20 cellular contexts compared by ENCODE assay signal in genomic region chr1:229344937-229345684, GRCh38.
DNase-seq lines count a peak whose midpoint lies in the region; ATAC-seq, FAIRE-seq and TF ChIP-seq lines count a peak whose summit lies in the region.
"Had no signal": no experiment of that assay in that cellular context is flagged by ENCODE, and none has a peak within 500 bp of the region (broad histone marks: within the 10 kb centered on the region; RNA-seq: fewer than 3 reads in every experiment).

No MANE protein-coding gene starts in this region.

- H3K4me3 ChIP-seq in AG10803 (ENCODE audit: low read length) = no peak overlapping the region
- H3K4me3 ChIP-seq in adipocyte (ENCODE audit: low read length) = no peak overlapping the region
- H3K4me3 ChIP-seq: colonic mucosa, suprapubic skin had no signal

- no peak for TF ChIP-seq CTCF in AG10803 (conservative IDR thresholded peaks at IDR 0.05; ENCODE audit: low read length)

- ATAC-seq in stimulated activated naive CD8-positive, alpha-beta T cell treated with anti-CD3 and anti-CD28 coated beads, Interleukin-15, Interleukin-2, amounts not matched to agents 100 U/mL and 50 U/mL, for 24 hours = no peak
- no peak for ATAC-seq in HG03571 (IDR thresholded peaks at IDR 0.05; ENCODE audit: unreplicated experiment)
- ATAC-seq: foreskin keratinocyte, Right ventricle myocardium inferior had no signal

- FAIRE-seq in GM19239 (lab: Jason Lieb, UNC) = no peak
- FAIRE-seq: endothelial cell of umbilical vein had no signal

- H3K9me3 ChIP-seq in adipocyte (ENCODE audit: control insufficient read depth, low read length) = no peaks in the 10 kb centered on the region
- H3K9me3 ChIP-seq: colonic mucosa, neutrophil, suprapubic skin had no signal

- no peak overlapping the region for H3K9ac ChIP-seq in adipocyte (ENCODE audit: low read length)

- DNase-seq in AG10803 (ENCODE audit: low read depth) = peak; percentile 47
- peak; percentile 55 for DNase-seq in EL
- peak; percentile 9 for DNase-seq in adipocyte (ENCODE audit: low read depth)
- peak; percentile 25 for DNase-seq in kidney tubule cell (ENCODE audit: low spot score)
- DNase-seq in stimulated activated naive CD8-positive, alpha-beta T cell treated with anti-CD3 and anti-CD28 coated beads, Interleukin-15, Interleukin-2, amounts not matched to agents 100 U/mL and 50 U/mL, for 24 hours = no peak
- DNase-seq in GM19239 (ENCODE audit: insufficient read length, low spot score) = no peak
- no peak for DNase-seq in DMS153 (lab: John Stamatoyannopoulos, UW)
- DNase-seq: ACHN; activated CD4-positive, alpha-beta T cell treated with anti-CD3 and anti-CD28 coated beads, Interleukin-2, amount 50 U/mL, for 4 hours; brain microvascular endothelial cell; colonic mucosa; DND-41; NCI-H524 treated with DMSO at 0.1 percent for 48 hours; stimulated activated CD4-positive, alpha-beta T cell treated with anti-CD3 and anti-CD28 coated beads, Interleukin-12 subunit alpha, Interleukin-12 subunit beta, amount 100 ng/mL, for 4 hours had no signal

- peaks cover 27% of the 10 kb centered on the region for H3K27me3 ChIP-seq in adipocyte (replicated peaks; ENCODE audit: control insufficient read depth, insufficient read depth, low read length)
- H3K27me3 ChIP-seq: colonic mucosa, foreskin keratinocyte had no signal

- no peaks in the 10 kb centered on the region for H3K36me3 ChIP-seq in adipocyte (ENCODE audit: control insufficient read depth, insufficient read depth, low read length, severe bottlenecking)
- H3K36me3 ChIP-seq: brain microvascular endothelial cell, colonic mucosa, neutrophil, suprapubic skin had no signal

- peaks cover 11% of the 10 kb centered on the region for H3K4me1 ChIP-seq in adipocyte (ENCODE audit: control insufficient read depth, insufficient read depth, low read length)
- H3K4me1 ChIP-seq: colonic mucosa, foreskin keratinocyte had no signal

Comparison
In these comparisons a context has a peak if more than half of its experiments do, and no peak if none do; other contexts are left out.
1. DNase-seq: peak in AG10803 (single experiment), EL (single experiment), adipocyte (single experiment) and kidney tubule cell (single experiment); none in stimulated activated naive CD8-positive, alpha-beta T cell treated with anti-CD3 and anti-CD28 coated beads, Interleukin-15, Interleukin-2, amounts not matched to agents 100 U/mL and 50 U/mL, for 24 hours (single experiment), GM19239 (single experiment) and DMS153 (single experiment).